In the genomic region with DNA sequence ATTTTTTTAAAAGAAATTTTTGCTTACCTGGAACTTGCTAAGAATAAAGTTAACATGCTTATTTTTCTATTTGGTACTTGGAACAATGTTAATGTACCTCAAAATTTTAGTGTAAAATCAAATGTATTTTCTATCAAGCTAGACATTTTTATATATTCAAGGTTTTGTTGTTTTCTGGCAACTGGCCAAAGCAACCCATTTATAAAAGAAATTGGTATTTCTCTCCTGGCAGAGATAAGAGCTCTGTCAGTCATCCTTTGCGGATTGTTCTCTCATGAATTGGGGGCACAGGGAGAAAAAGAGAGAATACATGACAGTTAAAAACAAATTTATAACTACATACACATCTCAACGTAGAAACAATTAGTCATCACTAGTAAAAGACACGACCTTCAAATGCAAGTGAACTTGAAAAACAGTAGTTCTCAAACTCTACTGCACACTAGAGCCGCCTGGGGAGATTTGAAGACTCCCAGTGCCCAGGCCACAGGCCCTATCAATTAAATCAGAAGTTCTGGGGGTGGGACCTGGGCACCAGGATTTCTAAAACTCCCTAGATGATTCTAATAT, we compare ENCODE assay signal across 19 cellular contexts.
"Had no signal": no experiment of that assay in that cellular context is flagged by ENCODE, and none has a peak within 500 bp of the region (broad histone marks: within the 10 kb centered on the region; RNA-seq: fewer than 3 reads in every experiment).

No MANE protein-coding gene starts in this region.

- H3K9me3 Mint-ChIP-seq: activated T-helper 2 cell treated with anti-CD3 and anti-CD28 coated beads, Interferon-gamma antibody, Interleukin-2, Interleukin-4, amounts not matched to agents 10 μg/mL and 5 μg/mL and 100 μg/mL, durations not matched to agents 14 hours and 24 hours and 36 hours had no signal

- H3K4me3 ChIP-seq: esophagus muscularis mucosa, lower lobe of right lung, right atrium auricular region, skin epidermis, tibial artery, vagina had no signal

- H3K27ac Mint-ChIP-seq: activated B cell treated with CpG ODN at 0.5 μM for 24 hours; activated CD4-positive, alpha-beta T cell treated with anti-CD3 and anti-CD28 coated beads, Interleukin-2, amount 10 ng/mL, durations not matched to agents 7 days and 5 days; activated T-helper 2 cell treated with anti-CD3 and anti-CD28 coated beads, Interferon-gamma antibody, Interleukin-2, Interleukin-4, amounts not matched to agents 10 μg/mL and 5 μg/mL and 100 μg/mL, durations not matched to agents 14 hours and 24 hours and 36 hours; endodermal cell; naive thymus-derived CD4-positive, alpha-beta T cell had no signal

- FAIRE-seq: TTC549 had no signal

- ATAC-seq: left cardiac atrium; lower lobe of right lung; naive thymus-derived CD4-positive, alpha-beta T cell had no signal

- H3K27me3 ChIP-seq: esophagus muscularis mucosa, right atrium auricular region, tibial artery, vagina had no signal

- H3K36me3 ChIP-seq: esophagus muscularis mucosa, lower lobe of right lung, neutrophil, right atrium auricular region, tibial artery, vagina had no signal

- H3K4me3 Mint-ChIP-seq: activated B cell treated with CpG ODN at 0.5 μM for 24 hours; activated CD4-positive, alpha-beta T cell treated with anti-CD3 and anti-CD28 coated beads, Interleukin-2, amount 10 ng/mL, durations not matched to agents 7 days and 5 days; endodermal cell; naive thymus-derived CD4-positive, alpha-beta T cell had no signal

- H3K9me3 ChIP-seq: esophagus muscularis mucosa, lower lobe of right lung, neutrophil, right atrium auricular region, tibial artery, vagina had no signal

- H3K27ac ChIP-seq: esophagus muscularis mucosa, lower lobe of right lung, neutrophil, right atrium auricular region, skin epidermis, tibial artery, vagina had no signal

- DNase-seq: activated B cell treated with CpG ODN at 0.5 μM for 24 hours; activated CD4-positive, alpha-beta T cell treated with anti-CD3 and anti-CD28 coated beads, Interleukin-2, amount 10 ng/mL, durations not matched to agents 7 days and 5 days; activated naive CD4-positive, alpha-beta T cell treated with anti-CD3 and anti-CD28 coated beads, Interleukin-2, amount 50 U/mL, for 16 hours; amygdala; endodermal cell; foreskin fibroblast; glutamatergic neuron; left cardiac atrium; lower lobe of right lung; naive thymus-derived CD4-positive, alpha-beta T cell; posterior cingulate gyrus; tibial artery had no signal

- H3K4me1 ChIP-seq: esophagus muscularis mucosa, lower lobe of right lung, right atrium auricular region, tibial artery, vagina had no signal
